ENCODE assay signal across 1 cellular context in the genomic region with DNA sequence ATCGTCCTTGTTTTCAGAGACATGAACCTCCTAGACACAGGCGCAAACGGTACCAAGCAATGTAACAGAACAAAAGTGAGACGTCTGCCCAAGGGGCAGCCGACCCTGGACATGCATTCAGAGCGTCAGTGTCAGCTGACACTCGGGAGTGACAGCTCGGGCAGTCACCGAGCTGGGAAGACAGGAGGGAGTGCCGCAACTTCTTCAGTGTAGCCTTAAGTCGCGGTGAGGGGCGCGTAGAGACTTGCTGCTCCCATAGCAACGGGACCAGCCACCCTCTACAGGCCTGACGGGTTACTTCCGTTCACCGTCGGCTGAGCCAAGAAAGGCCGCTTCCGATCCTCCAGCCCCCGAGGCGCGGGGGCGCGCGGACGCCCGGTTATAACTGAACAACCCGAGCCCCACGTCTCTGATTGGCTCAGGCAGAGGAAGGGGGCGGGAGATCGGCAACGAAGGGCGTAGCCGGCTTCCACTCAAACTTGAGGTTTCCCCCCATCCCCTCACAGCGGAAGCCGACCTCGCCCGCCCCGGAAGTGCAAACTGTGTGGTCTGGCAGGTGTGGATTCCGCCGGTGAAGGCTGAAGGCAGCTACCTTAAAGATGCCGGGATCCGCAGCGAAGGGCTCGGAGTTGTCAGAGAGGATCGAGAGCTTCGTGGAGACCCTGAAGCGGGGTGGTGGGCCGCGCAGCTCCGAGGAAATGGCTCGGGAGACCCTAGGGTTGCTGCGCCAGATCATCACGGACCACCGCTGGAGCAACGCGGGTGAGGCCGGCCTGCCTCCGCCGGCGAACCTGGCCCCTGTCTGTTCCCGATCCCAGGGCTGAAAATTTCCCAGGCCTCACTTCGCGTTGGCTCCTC.
TF ChIP-seq lines count a peak whose summit lies in the region.

A gene (plus strand): TSS at position 530 of the 858 bp plus-strand sequence. CDS start 70 bp downstream, at position 600.

TF ChIP-seq in K562, 482 proteins besides CTCF, POLR2A, EP300 and RAD21 (continued from another document and continues in another):
- TF ChIP-seq, protein P1, sequence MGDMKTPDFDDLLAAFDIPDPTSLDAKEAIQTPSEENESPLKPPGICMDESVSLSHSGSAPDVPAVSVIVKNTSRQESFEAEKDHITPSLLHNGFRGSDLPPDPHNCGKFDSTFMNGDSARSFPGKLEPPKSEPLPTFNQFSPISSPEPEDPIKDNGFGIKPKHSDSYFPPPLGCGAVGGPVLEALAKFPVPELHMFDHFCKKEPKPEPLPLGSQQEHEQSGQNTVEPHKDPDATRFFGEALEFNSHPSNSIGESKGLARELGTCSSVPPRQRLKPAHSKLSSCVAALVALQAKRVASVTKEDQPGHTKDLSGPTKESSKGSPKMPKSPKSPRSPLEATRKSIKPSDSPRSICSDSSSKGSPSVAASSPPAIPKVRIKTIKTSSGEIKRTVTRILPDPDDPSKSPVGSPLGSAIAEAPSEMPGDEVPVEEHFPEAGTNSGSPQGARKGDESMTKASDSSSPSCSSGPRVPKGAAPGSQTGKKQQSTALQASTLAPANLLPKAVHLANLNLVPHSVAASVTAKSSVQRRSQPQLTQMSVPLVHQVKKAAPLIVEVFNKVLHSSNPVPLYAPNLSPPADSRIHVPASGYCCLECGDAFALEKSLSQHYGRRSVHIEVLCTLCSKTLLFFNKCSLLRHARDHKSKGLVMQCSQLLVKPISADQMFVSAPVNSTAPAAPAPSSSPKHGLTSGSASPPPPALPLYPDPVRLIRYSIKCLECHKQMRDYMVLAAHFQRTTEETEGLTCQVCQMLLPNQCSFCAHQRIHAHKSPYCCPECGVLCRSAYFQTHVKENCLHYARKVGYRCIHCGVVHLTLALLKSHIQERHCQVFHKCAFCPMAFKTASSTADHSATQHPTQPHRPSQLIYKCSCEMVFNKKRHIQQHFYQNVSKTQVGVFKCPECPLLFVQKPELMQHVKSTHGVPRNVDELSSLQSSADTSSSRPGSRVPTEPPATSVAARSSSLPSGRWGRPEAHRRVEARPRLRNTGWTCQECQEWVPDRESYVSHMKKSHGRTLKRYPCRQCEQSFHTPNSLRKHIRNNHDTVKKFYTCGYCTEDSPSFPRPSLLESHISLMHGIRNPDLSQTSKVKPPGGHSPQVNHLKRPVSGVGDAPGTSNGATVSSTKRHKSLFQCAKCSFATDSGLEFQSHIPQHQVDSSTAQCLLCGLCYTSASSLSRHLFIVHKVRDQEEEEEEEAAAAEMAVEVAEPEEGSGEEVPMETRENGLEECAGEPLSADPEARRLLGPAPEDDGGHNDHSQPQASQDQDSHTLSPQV (IDR thresholded peaks at IDR 0.05) = no peak
- peak; percentile 82; the same call in 1 of the 2 replicates for TF ChIP-seq PHF8 (IDR thresholded peaks at IDR 0.05; ENCODE audit: borderline replicate concordance, low read length)
- no peak for TF ChIP-seq ZNF217 (CRISPR knock-in tag; IDR thresholded peaks at IDR 0.05)
- TF ChIP-seq, protein P2, sequence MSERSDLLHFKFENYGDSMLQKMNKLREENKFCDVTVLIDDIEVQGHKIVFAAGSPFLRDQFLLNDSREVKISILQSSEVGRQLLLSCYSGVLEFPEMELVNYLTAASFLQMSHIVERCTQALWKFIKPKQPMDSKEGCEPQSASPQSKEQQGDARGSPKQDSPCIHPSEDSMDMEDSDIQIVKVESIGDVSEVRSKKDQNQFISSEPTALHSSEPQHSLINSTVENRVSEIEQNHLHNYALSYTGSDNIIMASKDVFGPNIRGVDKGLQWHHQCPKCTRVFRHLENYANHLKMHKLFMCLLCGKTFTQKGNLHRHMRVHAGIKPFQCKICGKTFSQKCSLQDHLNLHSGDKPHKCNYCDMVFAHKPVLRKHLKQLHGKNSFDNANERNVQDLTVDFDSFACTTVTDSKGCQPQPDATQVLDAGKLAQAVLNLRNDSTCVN (CRISPR knock-in tag; IDR thresholded peaks at IDR 0.05) = no peak
- TF ChIP-seq JUND (IDR thresholded peaks at IDR 0.05; ENCODE audit: borderline replicate concordance, low read depth, low read length) = peak; percentile 34; the same call in 1 of the 2 replicates
- TF ChIP-seq JUND (tag; IDR thresholded peaks at IDR 0.05; ENCODE audit: borderline replicate concordance, low read depth, low read length) = no peak
- no peak for TF ChIP-seq POU5F1 (IDR thresholded peaks at IDR 0.05; ENCODE audit: borderline replicate concordance, low read depth, low read length, partially characterized antibody)
- TF ChIP-seq, protein P3, sequence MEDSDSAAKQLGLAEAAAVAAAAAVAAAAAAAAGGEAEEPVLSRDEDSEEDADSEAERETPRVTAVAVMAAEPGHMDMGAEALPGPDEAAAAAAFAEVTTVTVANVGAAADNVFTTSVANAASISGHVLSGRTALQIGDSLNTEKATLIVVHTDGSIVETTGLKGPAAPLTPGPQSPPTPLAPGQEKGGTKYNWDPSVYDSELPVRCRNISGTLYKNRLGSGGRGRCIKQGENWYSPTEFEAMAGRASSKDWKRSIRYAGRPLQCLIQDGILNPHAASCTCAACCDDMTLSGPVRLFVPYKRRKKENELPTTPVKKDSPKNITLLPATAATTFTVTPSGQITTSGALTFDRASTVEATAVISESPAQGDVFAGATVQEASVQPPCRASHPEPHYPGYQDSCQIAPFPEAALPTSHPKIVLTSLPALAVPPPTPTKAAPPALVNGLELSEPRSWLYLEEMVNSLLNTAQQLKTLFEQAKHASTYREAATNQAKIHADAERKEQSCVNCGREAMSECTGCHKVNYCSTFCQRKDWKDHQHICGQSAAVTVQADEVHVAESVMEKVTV (CRISPR knock-in tag; IDR thresholded peaks at IDR 0.05) = no peak
- peak; percentile 57 for TF ChIP-seq SAP30 (IDR thresholded peaks at IDR 0.05; ENCODE audit: borderline replicate concordance, insufficient read depth, low read depth, low read length, poor library complexity, severe bottlenecking)
- peak; percentile 89 for TF ChIP-seq KLF1 (tag; IDR thresholded peaks at IDR 0.05)
- no peak for TF ChIP-seq ZNF165 (CRISPR knock-in tag; IDR thresholded peaks at IDR 0.05; ENCODE audit: borderline replicate concordance)
- TF ChIP-seq, protein P4, sequence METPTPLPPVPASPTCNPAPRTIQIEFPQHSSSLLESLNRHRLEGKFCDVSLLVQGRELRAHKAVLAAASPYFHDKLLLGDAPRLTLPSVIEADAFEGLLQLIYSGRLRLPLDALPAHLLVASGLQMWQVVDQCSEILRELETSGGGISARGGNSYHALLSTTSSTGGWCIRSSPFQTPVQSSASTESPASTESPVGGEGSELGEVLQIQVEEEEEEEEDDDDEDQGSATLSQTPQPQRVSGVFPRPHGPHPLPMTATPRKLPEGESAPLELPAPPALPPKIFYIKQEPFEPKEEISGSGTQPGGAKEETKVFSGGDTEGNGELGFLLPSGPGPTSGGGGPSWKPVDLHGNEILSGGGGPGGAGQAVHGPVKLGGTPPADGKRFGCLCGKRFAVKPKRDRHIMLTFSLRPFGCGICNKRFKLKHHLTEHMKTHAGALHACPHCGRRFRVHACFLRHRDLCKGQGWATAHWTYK (CRISPR knock-in tag; IDR thresholded peaks at IDR 0.05) = peak; percentile 29; the same call in 1 of the 2 replicates
- TF ChIP-seq, protein P5, sequence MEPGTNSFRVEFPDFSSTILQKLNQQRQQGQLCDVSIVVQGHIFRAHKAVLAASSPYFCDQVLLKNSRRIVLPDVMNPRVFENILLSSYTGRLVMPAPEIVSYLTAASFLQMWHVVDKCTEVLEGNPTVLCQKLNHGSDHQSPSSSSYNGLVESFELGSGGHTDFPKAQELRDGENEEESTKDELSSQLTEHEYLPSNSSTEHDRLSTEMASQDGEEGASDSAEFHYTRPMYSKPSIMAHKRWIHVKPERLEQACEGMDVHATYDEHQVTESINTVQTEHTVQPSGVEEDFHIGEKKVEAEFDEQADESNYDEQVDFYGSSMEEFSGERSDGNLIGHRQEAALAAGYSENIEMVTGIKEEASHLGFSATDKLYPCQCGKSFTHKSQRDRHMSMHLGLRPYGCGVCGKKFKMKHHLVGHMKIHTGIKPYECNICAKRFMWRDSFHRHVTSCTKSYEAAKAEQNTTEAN (CRISPR knock-in tag; IDR thresholded peaks at IDR 0.05) = no peak
- TF ChIP-seq ZNF134 (CRISPR knock-in tag; conservative IDR thresholded peaks at IDR 0.05) = no peak
- no peak for TF ChIP-seq SMARCE1 (IDR thresholded peaks at IDR 0.05)
- TF ChIP-seq CREB1 (IDR thresholded peaks at IDR 0.05) = peak; percentile 30; the same call in 1 of the 2 replicates
- TF ChIP-seq CREB1 (CRISPR knock-in tag; IDR thresholded peaks at IDR 0.05) = peak; percentile 38; the same call in 1 of the 2 replicates
- no peak for TF ChIP-seq KAT8 (IDR thresholded peaks at IDR 0.05; ENCODE audit: low read depth)
- no peak for TF ChIP-seq CBFB (CRISPR knock-in tag; IDR thresholded peaks at IDR 0.05)
- no peak for TF ChIP-seq XRCC3 (IDR thresholded peaks at IDR 0.05)
- TF ChIP-seq MTF1 (CRISPR knock-in tag; IDR thresholded peaks at IDR 0.05; ENCODE audit: borderline replicate concordance) = no peak
- no peak for TF ChIP-seq ZNF174 (CRISPR knock-in tag; IDR thresholded peaks at IDR 0.05)
- TF ChIP-seq, protein P6, sequence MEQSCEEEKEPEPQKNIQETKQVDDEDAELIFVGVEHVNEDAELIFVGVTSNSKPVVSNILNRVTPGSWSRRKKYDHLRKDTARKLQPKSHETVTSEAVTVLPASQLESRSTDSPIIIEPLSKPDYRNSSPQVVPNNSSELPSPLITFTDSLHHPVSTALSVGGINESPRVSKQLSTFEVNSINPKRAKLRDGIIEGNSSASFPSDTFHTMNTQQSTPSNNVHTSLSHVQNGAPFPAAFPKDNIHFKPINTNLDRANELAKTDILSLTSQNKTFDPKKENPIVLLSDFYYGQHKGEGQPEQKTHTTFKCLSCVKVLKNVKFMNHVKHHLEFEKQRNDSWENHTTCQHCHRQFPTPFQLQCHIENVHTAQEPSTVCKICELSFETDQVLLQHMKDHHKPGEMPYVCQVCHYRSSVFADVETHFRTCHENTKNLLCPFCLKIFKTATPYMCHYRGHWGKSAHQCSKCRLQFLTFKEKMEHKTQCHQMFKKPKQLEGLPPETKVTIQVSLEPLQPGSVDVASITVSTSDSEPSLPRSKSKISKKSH (CRISPR knock-in tag; IDR thresholded peaks at IDR 0.05) = no peak
- peak; percentile 64 for TF ChIP-seq MEIS2 (IDR thresholded peaks at IDR 0.05; ENCODE audit: partially characterized antibody)
- no peak for TF ChIP-seq ZNF324 (CRISPR knock-in tag; IDR thresholded peaks at IDR 0.05)
- no peak for TF ChIP-seq ZNF133 (CRISPR knock-in tag; IDR thresholded peaks at IDR 0.05)
- no peak for TF ChIP-seq MEF2D (tag; conservative IDR thresholded peaks at IDR 0.05; ENCODE audit: low read depth)
- TF ChIP-seq PURB (CRISPR knock-in tag; IDR thresholded peaks at IDR 0.05; ENCODE audit: low read depth) = no peak
- no peak for TF ChIP-seq NCOA1 (IDR thresholded peaks at IDR 0.05; ENCODE audit: low read depth)
- no peak for TF ChIP-seq CHCHD3 (CRISPR knock-in tag; IDR thresholded peaks at IDR 0.05)
- peak; percentile 53; the same call in 1 of the 2 replicates for TF ChIP-seq EP400 (IDR thresholded peaks at IDR 0.05)
- no peak for TF ChIP-seq ZBED1 (IDR thresholded peaks at IDR 0.05)
- TF ChIP-seq ZNF316 (IDR thresholded peaks at IDR 0.05) = no peak
- TF ChIP-seq NCOA6 (IDR thresholded peaks at IDR 0.05) = no peak
- no peak for TF ChIP-seq RUNX1 (IDR thresholded peaks at IDR 0.05; ENCODE audit: low read depth)
- TF ChIP-seq, protein P7, sequence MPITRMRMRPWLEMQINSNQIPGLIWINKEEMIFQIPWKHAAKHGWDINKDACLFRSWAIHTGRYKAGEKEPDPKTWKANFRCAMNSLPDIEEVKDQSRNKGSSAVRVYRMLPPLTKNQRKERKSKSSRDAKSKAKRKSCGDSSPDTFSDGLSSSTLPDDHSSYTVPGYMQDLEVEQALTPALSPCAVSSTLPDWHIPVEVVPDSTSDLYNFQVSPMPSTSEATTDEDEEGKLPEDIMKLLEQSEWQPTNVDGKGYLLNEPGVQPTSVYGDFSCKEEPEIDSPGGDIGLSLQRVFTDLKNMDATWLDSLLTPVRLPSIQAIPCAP (CRISPR knock-in tag; IDR thresholded peaks at IDR 0.05; ENCODE audit: borderline replicate concordance) = no peak
- no peak for TF ChIP-seq ZNF3 (CRISPR knock-in tag; IDR thresholded peaks at IDR 0.05)
- TF ChIP-seq, protein P8, sequence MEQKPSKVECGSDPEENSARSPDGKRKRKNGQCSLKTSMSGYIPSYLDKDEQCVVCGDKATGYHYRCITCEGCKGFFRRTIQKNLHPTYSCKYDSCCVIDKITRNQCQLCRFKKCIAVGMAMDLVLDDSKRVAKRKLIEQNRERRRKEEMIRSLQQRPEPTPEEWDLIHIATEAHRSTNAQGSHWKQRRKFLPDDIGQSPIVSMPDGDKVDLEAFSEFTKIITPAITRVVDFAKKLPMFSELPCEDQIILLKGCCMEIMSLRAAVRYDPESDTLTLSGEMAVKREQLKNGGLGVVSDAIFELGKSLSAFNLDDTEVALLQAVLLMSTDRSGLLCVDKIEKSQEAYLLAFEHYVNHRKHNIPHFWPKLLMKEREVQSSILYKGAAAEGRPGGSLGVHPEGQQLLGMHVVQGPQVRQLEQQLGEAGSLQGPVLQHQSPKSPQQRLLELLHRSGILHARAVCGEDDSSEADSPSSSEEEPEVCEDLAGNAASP (IDR thresholded peaks at IDR 0.05) = no peak
- TF ChIP-seq TFAM (CRISPR knock-in tag; conservative IDR thresholded peaks at IDR 0.05) = no peak
- no peak for TF ChIP-seq ILK (tag; IDR thresholded peaks at IDR 0.05; ENCODE audit: borderline replicate concordance, low read depth)
- no peak for TF ChIP-seq ZNF24 (IDR thresholded peaks at IDR 0.05)
- TF ChIP-seq SREBF2 (CRISPR knock-in tag; IDR thresholded peaks at IDR 0.05) = no peak
- TF ChIP-seq BCL6 (CRISPR knock-in tag; IDR thresholded peaks at IDR 0.05) = no peak
- TF ChIP-seq SNRNP70 (optimal IDR thresholded peaks at IDR 0.05; ENCODE audit: low read depth, low read length) = no peak
- TF ChIP-seq, protein P9, sequence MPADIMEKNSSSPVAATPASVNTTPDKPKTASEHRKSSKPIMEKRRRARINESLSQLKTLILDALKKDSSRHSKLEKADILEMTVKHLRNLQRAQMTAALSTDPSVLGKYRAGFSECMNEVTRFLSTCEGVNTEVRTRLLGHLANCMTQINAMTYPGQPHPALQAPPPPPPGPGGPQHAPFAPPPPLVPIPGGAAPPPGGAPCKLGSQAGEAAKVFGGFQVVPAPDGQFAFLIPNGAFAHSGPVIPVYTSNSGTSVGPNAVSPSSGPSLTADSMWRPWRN (IDR thresholded peaks at IDR 0.05; ENCODE audit: low read depth) = no peak
- TF ChIP-seq, protein P10, sequence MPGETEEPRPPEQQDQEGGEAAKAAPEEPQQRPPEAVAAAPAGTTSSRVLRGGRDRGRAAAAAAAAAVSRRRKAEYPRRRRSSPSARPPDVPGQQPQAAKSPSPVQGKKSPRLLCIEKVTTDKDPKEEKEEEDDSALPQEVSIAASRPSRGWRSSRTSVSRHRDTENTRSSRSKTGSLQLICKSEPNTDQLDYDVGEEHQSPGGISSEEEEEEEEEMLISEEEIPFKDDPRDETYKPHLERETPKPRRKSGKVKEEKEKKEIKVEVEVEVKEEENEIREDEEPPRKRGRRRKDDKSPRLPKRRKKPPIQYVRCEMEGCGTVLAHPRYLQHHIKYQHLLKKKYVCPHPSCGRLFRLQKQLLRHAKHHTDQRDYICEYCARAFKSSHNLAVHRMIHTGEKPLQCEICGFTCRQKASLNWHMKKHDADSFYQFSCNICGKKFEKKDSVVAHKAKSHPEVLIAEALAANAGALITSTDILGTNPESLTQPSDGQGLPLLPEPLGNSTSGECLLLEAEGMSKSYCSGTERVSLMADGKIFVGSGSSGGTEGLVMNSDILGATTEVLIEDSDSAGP (CRISPR knock-in tag; IDR thresholded peaks at IDR 0.05) = no peak
- TF ChIP-seq ZNF445 (CRISPR knock-in tag; IDR thresholded peaks at IDR 0.05; ENCODE audit: low read depth) = no peak
- TF ChIP-seq ZNF311 (CRISPR knock-in tag; IDR thresholded peaks at IDR 0.05) = no peak
